Comparison of ENCODE assay signal across 21 cellular contexts in genomic region chr11:33520103-33520502, GRCh38.
"Had no signal": no experiment of that assay in that cellular context is flagged by ENCODE, and none has a peak within 500 bp of the region (broad histone marks: within the 10 kb centered on the region; RNA-seq: fewer than 3 reads in every experiment).

No MANE protein-coding gene starts in this region.

- ATAC-seq: activated CD4-positive, CD25-positive, alpha-beta regulatory T cell treated with anti-CD3 and anti-CD28 coated beads, Interleukin-2, amount 50 U/mL, for 24 hours; activated CD8-positive, alpha-beta T cell treated with anti-CD3 and anti-CD28 coated beads for 36 hours; activated T-cell treated with anti-CD3 and anti-CD28 coated beads, Interleukin-2, amount 50 U/mL, for 72 hours had no signal

- H3K9me3 ChIP-seq: adrenal gland, Peyer's patch had no signal

- FAIRE-seq: colon had no signal

- H3K36me3 ChIP-seq: adrenal gland, Peyer's patch had no signal

- DNase-seq: activated CD4-positive, alpha-beta T cell treated with anti-CD3 and anti-CD28 coated beads for 4 hours; activated CD8-positive, alpha-beta memory T cell treated with anti-CD3 and anti-CD28 coated beads, Interleukin-2, amount 50 U/mL, for 4 hours; activated CD8-positive, alpha-beta T cell treated with anti-CD3 and anti-CD28 coated beads for 36 hours; activated naive CD4-positive, alpha-beta T cell treated with anti-CD3 and anti-CD28 coated beads, Interleukin-2, amount 50 U/mL, for 16 hours; activated naive CD8-positive, alpha-beta T cell treated with anti-CD3 and anti-CD28 coated beads, Interleukin-2, amount 10 ng/mL, durations not matched to agents 7 days and 5 days; activated T-cell treated with anti-CD3 and anti-CD28 coated beads, Interleukin-2, amount 50 U/mL, for 72 hours; adrenal gland; anterior cingulate cortex; cerebellar nuclear complex; NCI-H1048; NCI-H146; NCI-H187 treated with DMSO at 0.1 percent for 48 hours; NCI-H2081 treated with DMSO at 0.1 percent for 48 hours; NCI-H446; NCI-H524; Peyer's patch; SHP77; T-helper 1 cell had no signal

- H3K27ac ChIP-seq: adrenal gland, Peyer's patch, RWPE1 had no signal

- H3K4me1 ChIP-seq: adrenal gland, Peyer's patch had no signal

- H3K4me3 ChIP-seq: adrenal gland, Peyer's patch had no signal

- H3K27me3 ChIP-seq: adrenal gland, Peyer's patch had no signal
